11 cellular contexts compared by ENCODE assay signal in genomic region chr2:99468155-99468554, GRCh38.
"Had no signal": no experiment of that assay in that cellular context is flagged by ENCODE, and none has a peak within 500 bp of the region (broad histone marks: within the 10 kb centered on the region; RNA-seq: fewer than 3 reads in every experiment).

No MANE protein-coding gene starts in this region.

- H3K36me3 ChIP-seq: thoracic aorta had no signal

- H3K9me3 ChIP-seq: mucosa of descending colon, thoracic aorta had no signal

- H3K4me3 ChIP-seq: mucosa of descending colon, thoracic aorta had no signal

- H3K27ac ChIP-seq: thoracic aorta had no signal

- DNase-seq: activated CD4-positive, alpha-beta memory T cell treated with anti-CD3 and anti-CD28 coated beads for 36 hours; activated naive CD8-positive, alpha-beta T cell treated with anti-CD3 and anti-CD28 coated beads, Interleukin-2, amount 50 U/mL, for 24 hours; activated T-cell treated with anti-CD3 and anti-CD28 coated beads, Interleukin-2, amount 50 U/mL, for 48 hours; effector memory CD8-positive, alpha-beta T cell; mucosa of descending colon; natural killer cell; stimulated activated CD4-positive, alpha-beta T cell treated with anti-CD3 and anti-CD28 coated beads, Interleukin-15, amount 100 ng/mL, for 24 hours; stimulated activated CD4-positive, alpha-beta T cell treated with anti-CD3 and anti-CD28 coated beads, Interleukin-4, amount 100 ng/mL, for 4 hours; stimulated activated naive CD8-positive, alpha-beta T cell treated with anti-CD3 and anti-CD28 coated beads, Interleukin-15, amount 100 ng/mL, for 72 hours; T-helper 9 cell had no signal

- ATAC-seq: activated naive CD8-positive, alpha-beta T cell treated with anti-CD3 and anti-CD28 coated beads, Interleukin-2, amount 50 U/mL, for 24 hours; effector memory CD8-positive, alpha-beta T cell; mucosa of descending colon; natural killer cell; stimulated activated naive CD8-positive, alpha-beta T cell treated with anti-CD3 and anti-CD28 coated beads, Interleukin-15, amount 100 ng/mL, for 72 hours had no signal
